Comparison of ENCODE assay signal across 27 cellular contexts in the genomic region with DNA sequence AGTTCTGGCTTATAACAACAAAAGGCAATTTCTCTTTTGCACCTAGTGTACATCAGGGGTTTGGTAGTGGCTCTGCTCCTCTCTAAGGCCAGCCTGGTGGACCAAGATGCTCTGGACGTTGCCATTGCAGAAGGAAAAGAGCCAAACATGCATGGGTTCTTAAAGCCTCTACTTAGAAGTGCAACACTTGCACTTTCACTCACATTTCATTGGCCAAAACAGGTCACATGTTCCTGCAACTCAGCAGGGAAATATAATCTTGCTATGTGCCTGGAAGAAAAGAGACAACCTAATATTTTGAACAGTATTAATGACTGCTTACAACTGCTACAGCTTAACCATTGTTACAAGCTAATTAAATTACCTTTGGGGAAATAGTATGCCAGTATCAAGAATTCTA.
"Had no signal": no experiment of that assay in that cellular context is flagged by ENCODE, and none has a peak within 500 bp of the region (broad histone marks: within the 10 kb centered on the region; RNA-seq: fewer than 3 reads in every experiment).

No MANE protein-coding gene starts in this region.

- DNase-seq: activated CD4-positive, alpha-beta memory T cell treated with anti-CD3 and anti-CD28 coated beads, Interleukin-2, amount 10 ng/mL, durations not matched to agents 7 days and 5 days; activated CD4-positive, alpha-beta T cell treated with anti-CD3 and anti-CD28 coated beads, Interleukin-2, amount 10 ng/mL, durations not matched to agents 24 days and 14 days; activated CD4-positive, CD25-positive, alpha-beta regulatory T cell treated with anti-CD3 and anti-CD28 coated beads, Interleukin-2, amount 50 U/mL, for 72 hours; activated CD8-positive, alpha-beta memory T cell treated with anti-CD3 and anti-CD28 coated beads, Interleukin-2, amount 50 U/mL, for 48 hours; activated gamma-delta T cell treated with Interleukin-2 at 50 U/mL for 16 hours; activated naive CD8-positive, alpha-beta T cell treated with anti-CD3 and anti-CD28 coated beads, Interleukin-2, amount 50 U/mL, for 24 hours; activated T-cell treated with anti-CD3 and anti-CD28 coated beads, Interleukin-2, amount 50 U/mL, for 24 hours; amygdala; caudate nucleus; heart left ventricle; hypothalamus; immature natural killer cell; kidney; midbrain; naive thymus-derived CD8-positive, alpha-beta T cell; nucleus accumbens; pancreas; retina; stimulated activated CD4-positive, alpha-beta T cell treated with anti-CD3 and anti-CD28 coated beads, Interleukin-12 subunit alpha, Interleukin-12 subunit beta, amount 100 ng/mL, for 4 hours; stimulated activated CD4-positive, alpha-beta T cell treated with anti-CD3 and anti-CD28 coated beads, Interleukin-4, amount 100 ng/mL, for 1 hour; stimulated activated naive CD8-positive, alpha-beta T cell treated with anti-CD3 and anti-CD28 coated beads, Interleukin-15, Interleukin-2, amounts not matched to agents 100 U/mL and 50 U/mL, for 24 hours; testis; transverse colon had no signal

- ATAC-seq: activated naive CD8-positive, alpha-beta T cell treated with anti-CD3 and anti-CD28 coated beads, Interleukin-2, amount 50 U/mL, for 24 hours; activated T-helper 17 cell treated with anti-CD3 and anti-CD28 coated beads, Interleukin-2, amount 50 U/mL, for 72 hours; heart left ventricle; naive thymus-derived CD8-positive, alpha-beta T cell; pancreas; sciatic nerve; stimulated activated naive CD8-positive, alpha-beta T cell treated with anti-CD3 and anti-CD28 coated beads, Interleukin-15, Interleukin-2, amounts not matched to agents 100 U/mL and 50 U/mL, for 24 hours had no signal

- H3K4me3 ChIP-seq: heart left ventricle, pancreas, prostate gland, skin epidermis, testis, transverse colon had no signal

- H3K27me3 ChIP-seq: heart left ventricle, pancreas, testis, transverse colon had no signal

- H3K4me1 ChIP-seq: heart left ventricle, pancreas, prostate gland, testis, transverse colon had no signal

- H3K9me3 ChIP-seq: pancreas, prostate gland, testis, transverse colon had no signal

- H3K27ac ChIP-seq: heart left ventricle, pancreas, prostate gland, skin epidermis, testis, transverse colon had no signal

- H3K36me3 ChIP-seq: heart left ventricle, pancreas, prostate gland, transverse colon had no signal
